Comparison of ENCODE assay signal across 13 cellular contexts in genomic region chr12:43540474-43540873, GRCh38. TPM values are rescaled to one million over a fixed set of nuclear protein-coding genes. Genes with fewer than 3 reads are reported as not detected.
A peak's percentile ranks its signal among the peaks of the same experiment; 100 is the strongest.
DNase-seq lines count a peak whose midpoint lies in the region; ATAC-seq and FAIRE-seq lines count a peak whose summit lies in the region.
"Had no signal": no experiment of that assay in that cellular context is flagged by ENCODE, and none has a peak within 500 bp of the region (broad histone marks: within the 10 kb centered on the region; RNA-seq: fewer than 3 reads in every experiment).

No MANE protein-coding gene starts in this region.

- FAIRE-seq in urothelium cell line (lab: Jason Lieb, UNC), result no peak
- FAIRE-seq: HTR-8/SVneo had no signal

- ATAC-seq in HG03565 (IDR thresholded peaks at IDR 0.05; ENCODE audit: unreplicated experiment), result no peak

- DNase-seq in HS-5 (ENCODE audit: low read depth) (peak; percentile 49), RPMI7951 (ENCODE audit: low read depth) (peak; percentile 1), glomerular visceral epithelial cell (ENCODE audit: extremely low spot score) (peak; percentile 16), urothelium cell line (ENCODE audit: low spot score) (peak; percentile 30)
- DNase-seq in activated CD4-positive, alpha-beta T cell treated with anti-CD3 and anti-CD28 coated beads for 48 hours, result no peak
- DNase-seq in activated CD4-positive, CD25-positive, alpha-beta regulatory T cell (lab: John Stamatoyannopoulos, UW), result no peak
- DNase-seq: DMS153, NCI-H146, NCI-H2081 treated with DMSO at 0.1 percent for 48 hours, NCI-H774, SHP77 treated with DMSO at 0.1 percent for 48 hours had no signal

RNA-seq across cellular contexts. Expression of gene ADAMTS20, which starts 11.5 kb away (rescaled TPM):
- not detected in 2 replicates for total RNA-seq in RPMI7951 (2014; rRNA removed; shearing (Covaris generic))

Comparison
In these comparisons a context has a peak if more than half of its experiments do, and no peak if none do; other contexts are left out.
1. DNase-seq: peak in HS-5 (single experiment), RPMI7951 (single experiment), glomerular visceral epithelial cell (single experiment) and urothelium cell line (single experiment); none in activated CD4-positive, alpha-beta T cell treated with anti-CD3 and anti-CD28 coated beads for 48 hours (single experiment) and activated CD4-positive, CD25-positive, alpha-beta regulatory T cell (0 of 4).